Comparison of ENCODE assay signal across 17 cellular contexts in genomic region chr11:130670200-130670599, GRCh38.
"Had no signal": no experiment of that assay in that cellular context is flagged by ENCODE, and none has a peak within 500 bp of the region (broad histone marks: within the 10 kb centered on the region; RNA-seq: fewer than 3 reads in every experiment).

No MANE protein-coding gene starts in this region.

- H3K9me3 ChIP-seq: SK-N-SH had no signal

- H3K27ac ChIP-seq: RWPE1 had no signal

- DNase-seq: KBM-7; NCI-H1092; NCI-H1105 treated with DMSO at 0.1 percent for 48 hours; NCI-H1417 treated with DMSO at 0.1 percent for 48 hours; NCI-H187 treated with DMSO at 0.1 percent for 48 hours; NCI-H2029 treated with DMSO at 0.1 percent for 48 hours; NCI-H2171 treated with DMSO at 0.1 percent for 48 hours; NCI-H345; NCI-H446 treated with DMSO at 0.1 percent for 48 hours; NCI-H524; NCI-H526 treated with DMSO at 0.1 percent for 48 hours; NCI-H748 treated with DMSO at 0.1 percent for 48 hours; NK-92 treated with Interleukin-12 subunit alpha and Interleukin-12 subunit beta, amount 100 ng/mL, for 24 hours; PC-3; SHP77; SK-N-SH had no signal
